Comparison of ENCODE assay signal across 1 cellular context in genomic region chr6:41917528-41917927, GRCh38.
A peak's percentile ranks its signal among the peaks of the same experiment; 100 is the strongest.
TF ChIP-seq lines count a peak whose summit lies in the region.

No MANE protein-coding gene starts in this region.

TF ChIP-seq in HCT116, 20 proteins besides CTCF, POLR2A, EP300 and RAD21 (continued from another document):
- TF ChIP-seq YY1 (IDR thresholded peaks at IDR 0.05; ENCODE audit: extremely low read depth, insufficient replicate concordance, low read depth, low read length) (peak; percentile 21), EGR1 (IDR thresholded peaks at IDR 0.05; ENCODE audit: low read depth) (no peak), CEBPB (IDR thresholded peaks at IDR 0.05; ENCODE audit: low read depth) (peak; percentile 71), POLR2AphosphoS5 (IDR thresholded peaks at IDR 0.05; ENCODE audit: low read depth, low read length) (no peak), SP1 (IDR thresholded peaks at IDR 0.05; ENCODE audit: low read depth) (peak; percentile 60), JUND (IDR thresholded peaks at IDR 0.05) (peak; percentile 71), EZH2 (IDR thresholded peaks at IDR 0.05) (no peak)
